Comparison of ENCODE assay signal across 8 cellular contexts in the genomic region with DNA sequence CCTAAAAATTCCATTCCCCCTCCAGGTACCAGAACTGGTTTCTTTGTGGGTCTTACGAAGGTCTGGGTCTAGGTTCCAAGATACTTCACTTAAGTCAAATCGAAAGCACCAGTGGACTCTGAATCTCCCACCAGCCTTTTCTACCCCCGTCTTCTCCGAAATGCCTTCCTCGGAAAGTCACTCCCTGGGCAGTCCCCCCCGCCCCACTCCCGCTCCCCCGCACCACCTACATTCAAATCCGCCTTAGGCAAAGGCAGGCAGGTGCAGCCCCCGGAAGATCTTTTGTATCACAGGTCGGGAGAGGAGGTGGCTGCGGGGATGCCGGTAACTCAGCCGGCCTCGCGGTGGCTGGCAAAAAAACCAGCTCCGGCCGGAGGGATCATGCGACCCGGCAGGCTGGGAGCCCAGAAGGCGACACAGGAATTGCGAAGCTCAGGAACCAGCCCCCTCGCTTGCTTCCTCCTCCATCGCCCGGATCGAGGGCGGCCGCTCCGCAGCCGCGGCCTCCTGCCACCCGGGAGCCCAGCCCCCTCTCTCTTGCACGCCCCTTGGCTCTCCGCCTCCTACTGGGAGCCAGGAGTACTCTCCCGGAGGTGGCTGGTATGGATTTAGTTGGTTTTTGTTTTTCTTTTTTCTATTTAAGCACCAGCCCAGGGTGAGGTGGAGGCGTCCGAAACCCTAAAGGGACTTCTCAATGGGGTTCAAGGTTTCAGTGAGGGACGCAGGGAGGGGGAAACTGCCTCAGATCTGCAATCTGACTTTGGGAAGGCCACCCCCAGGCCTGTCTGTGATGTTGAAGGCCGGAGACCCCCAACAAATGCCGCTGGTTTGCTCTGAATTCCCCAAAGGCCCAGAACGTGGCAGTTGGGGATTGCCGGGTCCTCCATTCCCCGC. TPM values are rescaled to one million over a fixed set of nuclear protein-coding genes. Genes with fewer than 3 reads are reported as not detected.
A peak's percentile ranks its signal among the peaks of the same experiment; 100 is the strongest.
DNase-seq lines count a peak whose midpoint lies in the region; ATAC-seq and TF ChIP-seq lines count a peak whose summit lies in the region.

A gene (minus strand): TSS at position 481 of the 894 bp plus-strand sequence. CDS start 650 bp downstream, outside the sequence.

- peaks cover 41% of the 10 kb centered on the region for H4K20me1 ChIP-seq in DND-41 (ENCODE audit: insufficient read depth, low read length)

- peak; percentile 86 for DNase-seq in DND-41
- peak; percentile 81 for DNase-seq in NCI-H2196 treated with DMSO at 0.1 percent for 48 hours (lab: John Stamatoyannopoulos, UW; ENCODE audit: unreplicated experiment)
- peak; percentile 39 to 66 (median 50) for DNase-seq in activated CD4-positive, CD25-positive, alpha-beta regulatory T cell (lab: John Stamatoyannopoulos, UW)
- DNase-seq in caudate nucleus (lab: John Stamatoyannopoulos, UW) = peak in 58 of 61 donors; percentile 41 to 95 (median 76)
- DNase-seq in inferior parietal cortex (ENCODE audit: extremely low spot score) = peak; percentile 85
- DNase-seq in spleen = peak; percentile 93

- H3K4me1 ChIP-seq in DND-41 (ENCODE audit: insufficient read depth, low read length) (peaks cover 36% of the 10 kb centered on the region), spleen (peaks cover 25 to 60% (median 51%) of the 10 kb centered on the region in 6 donors)

- ATAC-seq in DND-41 (ENCODE audit: insufficient read depth, low read depth) (peak; percentile 56), HG02798 (IDR thresholded peaks at IDR 0.05; ENCODE audit: poor library complexity, unreplicated experiment) (peak; percentile 20), GM18519 (IDR thresholded peaks at IDR 0.05; ENCODE audit: low FRiP score, unreplicated experiment) (no peak)

- peak within 1 kb of the TSS; percentile 89 for H3K4me2 ChIP-seq in DND-41 (ENCODE audit: insufficient read depth, low read length)

- H2AFZ ChIP-seq in DND-41 (ENCODE audit: low read depth, low read length) = peak within 1 kb of the TSS; percentile 76

- no peaks in the 10 kb centered on the region for H3K27me3 ChIP-seq in DND-41 (ENCODE audit: insufficient read depth, low read length, poor library complexity)
- H3K27me3 ChIP-seq in spleen (replicated peaks in 1 of 7) = no peaks in the 10 kb centered on the region

- peak; percentile 86 for TF ChIP-seq CTCF in DND-41 (IDR thresholded peaks at IDR 0.05; ENCODE audit: borderline replicate concordance, extremely low read depth, low read length, poor library complexity, severe bottlenecking)
- peak; percentile 45 to 88 (median 70) for TF ChIP-seq CTCF in spleen (IDR thresholded peaks at IDR 0.05 in 8 of 11, conservative IDR thresholded peaks at IDR 0.05 in 3 of 11)

- 0 to 1% (median 0%) methylated on average over 43 of the region's 43 CpGs for WGBS in spleen, 5 donors

- H3K9me3 ChIP-seq in DND-41 (ENCODE audit: insufficient read depth, low read length, severe bottlenecking) (no peaks in the 10 kb centered on the region), spleen (no peaks in the 10 kb centered on the region)

- H3K79me2 ChIP-seq in DND-41 (ENCODE audit: insufficient read depth, low read length) = peaks cover 56% of the 10 kb centered on the region

- H3K4me3 ChIP-seq in DND-41 (ENCODE audit: low read depth in 1 of 2, low read length in 2 of 2) = peak within 1 kb of the TSS; percentile 53 to 75
- peak within 1 kb of the TSS; percentile 65 to 98 (median 89) for H3K4me3 ChIP-seq in spleen

- peaks cover 44% of the 10 kb centered on the region for H3K36me3 ChIP-seq in DND-41 (ENCODE audit: insufficient read depth, low read length)
- peaks cover 0 to 41% (median 0%) of the 10 kb centered on the region in 6 donors for H3K36me3 ChIP-seq in spleen

- peak within 1 kb of the TSS; percentile 91 for H3K9ac ChIP-seq in DND-41 (ENCODE audit: low read depth, low read length)

- peak in 1 of 3 donors; percentile 16 for TF ChIP-seq POLR2A in spleen (IDR thresholded peaks at IDR 0.05)

- peak within 1 kb of the TSS; percentile 90 for H3K27ac ChIP-seq in DND-41 (ENCODE audit: low read length)
- H3K27ac ChIP-seq in caudate nucleus (ENCODE audit: low read depth, low read length) = peak within 1 kb of the TSS; percentile 100
- peak within 1 kb of the TSS; percentile 90 to 98 (median 97) for H3K27ac ChIP-seq in spleen

- intact Hi-C loops in spleen (cut with DNase I; ENCODE audit: low total_unique reads) = no loop called here

RNA-seq across cellular contexts. Expression of the gene that starts here (rescaled TPM):
- 100 to 1,000 TPM in 4 of 7 donors, 10 to 100 TPM in 3; 70.2 to 167 (median 107) TPM for total RNA-seq in spleen
- polyA plus RNA-seq in spleen = 10 to 100 TPM; 18.7 to 55.5 (median 22.7) TPM
